26 cellular contexts compared by ENCODE assay signal in the genomic region with DNA sequence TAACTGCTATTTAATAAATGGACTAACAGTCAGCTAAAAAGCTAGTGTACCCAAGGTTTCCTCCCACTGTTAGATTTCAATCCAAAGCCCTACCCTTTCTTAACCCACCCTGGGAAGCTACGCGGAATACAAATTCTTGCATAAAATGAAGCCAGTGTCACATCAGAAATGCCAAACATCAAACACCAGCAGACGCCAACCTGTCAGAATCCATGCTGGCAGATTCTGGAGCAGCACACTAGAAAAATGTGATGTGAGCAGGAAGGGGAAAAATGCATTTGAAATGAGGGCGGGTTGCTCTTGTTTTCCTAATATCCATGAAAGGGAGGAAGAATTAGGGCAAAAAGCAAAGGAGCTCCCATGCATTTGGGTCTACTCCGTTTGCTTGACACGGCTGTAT.
"Had no signal": no experiment of that assay in that cellular context is flagged by ENCODE, and none has a peak within 500 bp of the region (broad histone marks: within the 10 kb centered on the region; RNA-seq: fewer than 3 reads in every experiment).

No MANE protein-coding gene starts in this region.

- H3K27me3 ChIP-seq: esophagus squamous epithelium, gastrocnemius medialis, left lung had no signal

- H3K9me3 ChIP-seq: esophagus squamous epithelium, gastrocnemius medialis, heart right ventricle, left lung, lower lobe of right lung, mucosa of descending colon had no signal

- H3K27ac ChIP-seq: coronary artery, dorsolateral prefrontal cortex, epithelial cell of prostate, esophagus squamous epithelium, gastrocnemius medialis, heart right ventricle, left lung, lower lobe of right lung had no signal

- DNase-seq: dermis blood vessel endothelial cell; dorsolateral prefrontal cortex; effector CD4-positive, alpha-beta T cell; effector memory CD4-positive, alpha-beta T cell; erythroblast; esophagus squamous epithelium; foreskin fibroblast; foreskin melanocyte; gastrocnemius medialis; glutamatergic neuron; heart right ventricle; hippocampal formation; left cardiac atrium; left lung; left ventricle myocardium superior; lower lobe of right lung; mesenchymal stem cell; mucosa of descending colon had no signal

- H3K27ac Mint-ChIP-seq: mesothelial cell of epicardium had no signal

- H3K4me3 ChIP-seq: coronary artery, dorsolateral prefrontal cortex, esophagus squamous epithelium, gastrocnemius medialis, heart right ventricle, left lung, lower lobe of right lung, mucosa of descending colon had no signal

- FAIRE-seq: colon, endometrium, islet of Langerhans, keratinocyte had no signal

- ATAC-seq: esophagus mucosa, gastrocnemius medialis, heart right ventricle, left cardiac atrium, left lung, left ventricle myocardium superior, lower lobe of right lung, mucosa of descending colon had no signal

- H3K4me3 Mint-ChIP-seq: mesothelial cell of epicardium had no signal

- H3K4me1 ChIP-seq: esophagus squamous epithelium, gastrocnemius medialis, left lung, lower lobe of right lung had no signal

- H3K36me3 ChIP-seq: esophagus squamous epithelium, gastrocnemius medialis, heart right ventricle, left lung, lower lobe of right lung had no signal
